ENCODE assay signal across 10 cellular contexts in the genomic region with DNA sequence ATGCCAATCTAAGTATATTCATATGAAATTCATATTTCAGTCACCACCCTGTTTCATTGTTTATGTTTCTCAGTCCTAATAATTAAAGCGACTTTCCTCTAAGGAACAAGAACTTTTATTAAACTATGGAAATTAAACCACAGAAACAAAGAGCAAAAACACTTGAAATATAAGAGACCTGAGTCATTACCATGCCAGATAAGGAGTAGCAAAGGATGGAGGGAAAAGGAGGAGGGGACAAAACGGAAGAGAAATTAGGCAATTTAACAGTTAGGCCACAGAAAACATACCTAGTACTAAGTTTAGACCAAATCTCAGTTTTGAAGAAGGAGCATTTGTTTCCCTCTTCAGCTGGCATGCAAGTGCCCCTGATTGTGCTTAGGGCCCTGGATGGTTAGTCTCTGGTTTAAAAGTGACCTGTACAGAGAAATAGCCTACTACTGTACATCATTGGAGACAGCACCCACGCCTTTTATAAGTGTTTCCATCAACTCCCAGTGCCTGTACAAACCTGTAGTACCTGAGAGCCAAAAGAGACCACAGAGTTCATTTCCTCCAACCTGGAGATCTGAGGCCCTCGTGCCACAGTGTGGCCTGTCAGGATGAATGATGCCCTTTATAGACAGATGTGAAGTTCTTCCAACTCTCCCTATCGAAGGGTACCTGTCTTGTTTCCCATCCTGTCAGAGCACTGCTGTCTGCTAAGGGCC.
A peak's percentile ranks its signal among the peaks of the same experiment; 100 is the strongest.
DNase-seq lines count a peak whose midpoint lies in the region; ATAC-seq, FAIRE-seq and TF ChIP-seq lines count a peak whose summit lies in the region.
"Had no signal": no experiment of that assay in that cellular context is flagged by ENCODE, and none has a peak within 500 bp of the region (broad histone marks: within the 10 kb centered on the region; RNA-seq: fewer than 3 reads in every experiment).

No MANE protein-coding gene starts in this region.

- H2AK5ac ChIP-seq in IMR-90 (ENCODE audit: low read depth, low read length), result peak overlapping the region; percentile 90

- H2BK5ac ChIP-seq in IMR-90 (ENCODE audit: low read depth, low read length, poor library complexity, severe bottlenecking), result peak overlapping the region; percentile 95

- H2AK9ac ChIP-seq in IMR-90 (replicated peaks; ENCODE audit: low read depth, low read length, poor library complexity), result peak overlapping the region; percentile 82

- POLR2A ChIA-PET in IMR-90 (lab: Charles Lee; ENCODE audit: unreplicated experiment) (no interaction called here), GM10248 (lab: Yijun Ruan, JAX) (no interaction called here)

- H3K27ac ChIP-seq in IMR-90 (ENCODE audit: insufficient read depth, low read length) (peak overlapping the region; percentile 92), neural progenitor cell (peak overlapping the region; percentile 23)

- DNase-seq in GM12891 (ENCODE audit: insufficient read length, low spot score), result no peak
- peak; percentile 81 for DNase-seq in IMR-90
- peak; percentile 78 for DNase-seq in astrocyte of the spinal cord (ENCODE audit: low read depth, low spot score)
- DNase-seq in neural progenitor cell (ENCODE audit: low spot score), result no peak
- DNase-seq in retina, result no peak
- DNase-seq in GM10248 (ENCODE audit: extremely low spot score), result no peak
- DNase-seq in sciatic nerve (ENCODE audit: low spot score), result no peak
- no peak for DNase-seq in GM13976 (ENCODE audit: low spot score)
- DNase-seq: activated B cell treated with CpG ODN at 0.5 μM for 24 hours, endodermal cell had no signal

- H3K4me1 Mint-ChIP-seq in neural progenitor cell, result peaks cover 71% of the 10 kb centered on the region

- dilution Hi-C loops in IMR-90 (cut with HindIII; ENCODE audit: low sequenced_read_pairs, unreplicated experiment), result no loop called here

- CTCF ChIA-PET in IMR-90 (lab: Yijun Ruan, JAX) (no interaction called here), GM10248 (lab: Yijun Ruan, JAX) (interaction anchor here (1.4 to 1.5 kb wide), 2 partner anchors 9 to 25 kb away, joined by 3 to 4 read pairs; no protein-coding TSS in a partner anchor)

- no peak for TF ChIP-seq CTCF in IMR-90 (conservative IDR thresholded peaks at IDR 0.05; ENCODE audit: low read depth, low read length)
- TF ChIP-seq CTCF in astrocyte of the spinal cord (IDR thresholded peaks at IDR 0.05; ENCODE audit: low read depth, low read length), result no peak
- TF ChIP-seq CTCF in neural progenitor cell (IDR thresholded peaks at IDR 0.05), result no peak
- no peak for TF ChIP-seq CTCF in GM10248 (IDR thresholded peaks at IDR 0.05; ENCODE audit: control extremely low read depth, extremely low read depth, low read depth, missing control alignments)
- TF ChIP-seq CTCF in GM13976 (IDR thresholded peaks at IDR 0.05; ENCODE audit: borderline replicate concordance, control extremely low read depth, extremely low read depth, insufficient read depth, missing control alignments), result no peak

- peak overlapping the region; percentile 90; the same call in 2 of the 3 replicates for H2BK15ac ChIP-seq in IMR-90 (ENCODE audit: low read depth, low read length)

- peaks cover 50 to 73% of the 10 kb centered on the region in 2 experiments for H3K79me1 ChIP-seq in IMR-90 (ENCODE audit: low read depth in 1 of 2, low read length in 2 of 2)

- H3K27me3 Mint-ChIP-seq in neural progenitor cell (ENCODE audit: insufficient read depth, low read depth), result no peaks in the 10 kb centered on the region
- H3K27me3 Mint-ChIP-seq: activated B cell treated with CpG ODN at 0.5 μM for 24 hours had no signal

- no TSS peak for BruUV-seq in IMR-90 (replicated peaks; lab: Mats Ljungman, UMichigan)

- H4K5ac ChIP-seq in IMR-90 (ENCODE audit: low read depth, low read length), result peak overlapping the region; percentile 88

- in situ Hi-C loops in IMR-90 (cut with MboI; ENCODE audit: low sequenced_read_pairs), result no loop called here
- in situ Hi-C loops in astrocyte of the spinal cord (cut with HindIII; ENCODE audit: low sequenced_read_pairs), result no loop called here
- in situ Hi-C loops in GM13976 (cut with MboI; ENCODE audit: low sequenced_read_pairs, unreplicated experiment), result no loop called here

- H4K8ac ChIP-seq in IMR-90 (ENCODE audit: low read depth in 2 of 2, low read length in 2 of 2), result peak overlapping the region; percentile 73 to 92

- peak overlapping the region; percentile 91 for H2BK120ac ChIP-seq in IMR-90 (ENCODE audit: low read depth, low read length)

- H3K36me3 ChIP-seq in IMR-90 (ENCODE audit: control insufficient read depth, insufficient read depth, low read length) (peaks cover 2% of the 10 kb centered on the region; the same call in 1 of the 2 replicates), neural progenitor cell (no peaks in the 10 kb centered on the region)

- intact Hi-C loops in IMR-90 (cut with micrococcal nuclease), result no loop called here
- intact Hi-C loops in sciatic nerve (cut with DNase I), result no loop called here

- peak overlapping the region; percentile 79 for H3K14ac ChIP-seq in IMR-90 (replicated peaks; ENCODE audit: low read depth, low read length)

- peaks cover 5% of the 10 kb centered on the region for H3K36me3 Mint-ChIP-seq in neural progenitor cell

- no peaks in the 10 kb centered on the region for H3K27me3 ChIP-seq in IMR-90 (ENCODE audit: control insufficient read depth, insufficient read depth, low read length)
- H3K27me3 ChIP-seq in neural progenitor cell, result no peaks in the 10 kb centered on the region

- H3K56ac ChIP-seq in IMR-90 (ENCODE audit: extremely low read depth, insufficient read depth, low read length), result peak overlapping the region; percentile 70

- peaks cover 41% of the 10 kb centered on the region for H3K9me1 ChIP-seq in IMR-90 (ENCODE audit: insufficient read depth, low read length)

- peaks cover 46% of the 10 kb centered on the region for H3K4me1 ChIP-seq in IMR-90 (ENCODE audit: control insufficient read depth, insufficient read depth, low read length)
- peaks cover 56% of the 10 kb centered on the region for H3K4me1 ChIP-seq in neural progenitor cell

- H4K91ac ChIP-seq in IMR-90 (ENCODE audit: insufficient read depth, low read depth, low read length), result peak overlapping the region; percentile 96

- peaks cover 7% of the 10 kb centered on the region; the same call in 1 of the 2 replicates for H4K20me1 ChIP-seq in IMR-90 (ENCODE audit: insufficient read depth, low read length)
- H4K20me1 ChIP-seq in neural progenitor cell (ENCODE audit: low read depth), result no peaks in the 10 kb centered on the region

- H2AFZ ChIP-seq in IMR-90 (replicated peaks; ENCODE audit: low read length, poor library complexity) (peak overlapping the region; percentile 35), neural progenitor cell (replicated peaks) (no peak overlapping the region)

- H2BK20ac ChIP-seq in IMR-90 (ENCODE audit: low read depth, low read length), result peak overlapping the region; percentile 86

- H3K9ac ChIP-seq in IMR-90 (ENCODE audit: low read depth, low read length) (peak overlapping the region; percentile 50), neural progenitor cell (no peak overlapping the region)

- TF ChIP-seq POLR2A in GM12891 (IDR thresholded peaks at IDR 0.05; ENCODE audit: low read depth, low read length), result no peak
- no peak for TF ChIP-seq POLR2A in IMR-90 (IDR thresholded peaks at IDR 0.05; ENCODE audit: low read depth, low read length)

- TF ChIP-seq RAD21 in IMR-90 (IDR thresholded peaks at IDR 0.05; ENCODE audit: low read length), result no peak

- H3K4me3 ChIP-seq in IMR-90 (ENCODE audit: insufficient read depth, low read depth, low read length) (no peak overlapping the region), astrocyte of the spinal cord (ENCODE audit: low read depth, low read length) (no peak overlapping the region), neural progenitor cell (no peak overlapping the region)

- peak overlapping the region; percentile 94 for H3K4ac ChIP-seq in IMR-90 (ENCODE audit: low read depth, low read length)

- H3K79me2 ChIP-seq in neural progenitor cell (ENCODE audit: low read depth), result peaks cover 7% of the 10 kb centered on the region

- H3K4me2 ChIP-seq in IMR-90 (ENCODE audit: low read depth, low read length) (peak overlapping the region; percentile 81), neural progenitor cell (peak overlapping the region; percentile 76)

- peaks cover 29% of the 10 kb centered on the region for H3F3A ChIP-seq in neural progenitor cell (ENCODE audit: low read depth)

- peak overlapping the region; percentile 25 for H3K27ac Mint-ChIP-seq in neural progenitor cell
- H3K27ac Mint-ChIP-seq: activated B cell treated with CpG ODN at 0.5 μM for 24 hours had no signal

- peak; percentile 16 for FAIRE-seq in GM12891 (lab: Jason Lieb, UNC)

- peak overlapping the region; percentile 87 for H3K18ac ChIP-seq in IMR-90 (ENCODE audit: low read depth, low read length)

- ATAC-seq in IMR-90 (ENCODE audit: low read depth) (peak; percentile 62), sciatic nerve (no peak)

- no peak overlapping the region for H3K4me3 Mint-ChIP-seq in neural progenitor cell
- H3K4me3 Mint-ChIP-seq: activated B cell treated with CpG ODN at 0.5 μM for 24 hours had no signal

- WGBS in IMR-90 (ENCODE audit: extremely low coverage in 2 of 2, insufficient read length in 1 of 2), 2 experiments, result no CpG with 5 or more reads among the region's 5 CpGs

- H3K9me3 Mint-ChIP-seq in neural progenitor cell, result no peaks in the 10 kb centered on the region
- H3K9me3 Mint-ChIP-seq: activated B cell treated with CpG ODN at 0.5 μM for 24 hours, endodermal cell had no signal

- H3K9me3 ChIP-seq in IMR-90 (ENCODE audit: control insufficient read depth, insufficient read depth, low read length) (no peaks in the 10 kb centered on the region), neural progenitor cell (ENCODE audit: low read depth) (no peaks in the 10 kb centered on the region)

- peak overlapping the region; percentile 81 for H3K23ac ChIP-seq in IMR-90 (ENCODE audit: low read depth, low read length)

TF ChIP-seq in GM12891, 5 proteins besides CTCF, POLR2A, EP300 and RAD21:
- TF ChIP-seq POLR2AphosphoS5 (IDR thresholded peaks at IDR 0.05; ENCODE audit: low read depth, low read length) (no peak), SPI1 (IDR thresholded peaks at IDR 0.05; ENCODE audit: low read depth, low read length) (no peak), TAF1 (IDR thresholded peaks at IDR 0.05; ENCODE audit: low read depth, low read length) (no peak), PAX5 (IDR thresholded peaks at IDR 0.05; ENCODE audit: insufficient read depth, low read length, severe bottlenecking) (no peak), POU2F2 (IDR thresholded peaks at IDR 0.05; ENCODE audit: low read depth, low read length) (no peak)

TF ChIP-seq in IMR-90, 13 proteins besides CTCF, POLR2A, EP300 and RAD21 (continues in another document):
- TF ChIP-seq RCOR1 (IDR thresholded peaks at IDR 0.05; ENCODE audit: insufficient replicate concordance, low read length) (no peak), CEBPB (IDR thresholded peaks at IDR 0.05; ENCODE audit: low read depth, low read length) (peak; percentile 88)
- TF ChIP-seq, protein P1, sequence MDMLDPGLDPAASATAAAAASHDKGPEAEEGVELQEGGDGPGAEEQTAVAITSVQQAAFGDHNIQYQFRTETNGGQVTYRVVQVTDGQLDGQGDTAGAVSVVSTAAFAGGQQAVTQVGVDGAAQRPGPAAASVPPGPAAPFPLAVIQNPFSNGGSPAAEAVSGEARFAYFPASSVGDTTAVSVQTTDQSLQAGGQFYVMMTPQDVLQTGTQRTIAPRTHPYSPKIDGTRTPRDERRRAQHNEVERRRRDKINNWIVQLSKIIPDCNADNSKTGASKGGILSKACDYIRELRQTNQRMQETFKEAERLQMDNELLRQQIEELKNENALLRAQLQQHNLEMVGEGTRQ (IDR thresholded peaks at IDR 0.05; ENCODE audit: low read depth, low read length), result no peak

Comparison
In these comparisons a context has a peak if more than half of its experiments do, and no peak if none do; other contexts are left out.
1. DNase-seq: peak in IMR-90 (single experiment) and astrocyte of the spinal cord (single experiment); none in GM12891 (single experiment), neural progenitor cell (single experiment), retina (single experiment), GM10248 (single experiment), sciatic nerve (single experiment) and GM13976 (single experiment).